In the genomic region with DNA sequence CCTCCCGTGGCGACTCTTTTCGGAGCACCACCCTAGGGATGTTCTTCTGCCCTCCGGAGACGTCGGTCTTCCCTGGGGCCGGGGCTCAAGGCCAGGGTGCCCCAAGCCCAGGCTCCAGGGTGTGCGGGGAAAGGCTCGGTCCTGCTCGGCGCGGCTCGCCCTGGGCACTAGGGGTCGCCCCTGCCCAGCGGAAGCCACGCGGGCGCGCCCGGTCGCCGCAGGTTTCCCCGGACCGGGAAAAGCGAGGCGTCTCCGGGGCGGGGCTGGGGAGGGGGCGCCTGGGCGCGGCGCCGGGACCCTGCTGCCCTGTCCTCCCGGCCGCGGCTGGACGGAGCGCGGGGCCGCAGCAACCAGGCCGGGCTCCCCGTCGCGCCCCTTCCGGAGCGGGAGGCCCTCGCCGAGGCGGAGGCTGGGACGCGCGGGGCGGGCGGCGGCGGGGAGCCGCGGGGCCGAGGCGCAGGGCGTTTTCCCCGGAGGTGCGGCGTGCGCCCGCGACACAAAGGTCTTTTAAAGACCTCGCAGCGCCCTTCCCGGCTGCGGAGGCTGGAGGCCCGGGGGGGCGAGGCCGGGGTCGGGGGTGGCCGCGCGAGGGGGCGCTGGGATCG, we compare ENCODE assay signal across 8 cellular contexts.
DNase-seq lines count a peak whose midpoint lies in the region; ATAC-seq and TF ChIP-seq lines count a peak whose summit lies in the region.

No MANE protein-coding gene starts in this region.

- H3K9me3 ChIP-seq in mucosa of rectum (ENCODE audit: control insufficient read depth in 2 of 2, low read length in 2 of 2), result no peaks in the 10 kb centered on the region

- H3K27me3 ChIP-seq in mucosa of rectum (ENCODE audit: control insufficient read depth in 2 of 2, insufficient read depth in 2 of 2, low read length in 2 of 2), result peaks cover 3 to 5% of the 10 kb centered on the region in 2 donors

- peak; percentile 48 for DNase-seq in AG10803 (ENCODE audit: low read depth)
- peak; percentile 63 for DNase-seq in GM19238 (ENCODE audit: insufficient read length, low spot score)
- peak; percentile 37 for DNase-seq in NOMO-1 treated with DMSO at 0.1 percent for 48 hours (lab: John Stamatoyannopoulos, UW; ENCODE audit: unreplicated experiment)
- peak; percentile 76 for DNase-seq in activated CD8-positive, alpha-beta memory T cell treated with anti-CD3 and anti-CD28 coated beads, Interleukin-2, amount 50 U/mL, for 4 hours
- peak; percentile 63 to 75 for DNase-seq in erythroblast (lab: John Stamatoyannopoulos, UW)
- peak; percentile 31 to 41 for DNase-seq in stimulated activated CD8-positive, alpha-beta memory T cell treated with anti-CD3 and anti-CD28 coated beads, Interleukin-4, amount 100 ng/mL, for 4 hours (ENCODE audit: low read depth in 2 of 2, low spot score in 1 of 2)

- H3K4me3 ChIP-seq in AG10803 (ENCODE audit: low read length) (peak overlapping the region; percentile 67), mucosa of rectum (ENCODE audit: low read length in 2 of 2) (peak overlapping the region; percentile 52 to 56)

- peak; percentile 71 for ATAC-seq in HG03439 (IDR thresholded peaks at IDR 0.05; ENCODE audit: unreplicated experiment)

- TF ChIP-seq POLR2A in erythroblast (IDR thresholded peaks at IDR 0.05; ENCODE audit: low read length), result no peak

- peak; percentile 56 for TF ChIP-seq CTCF in AG10803 (conservative IDR thresholded peaks at IDR 0.05; ENCODE audit: low read length)

- H3K4me1 ChIP-seq in mucosa of rectum (ENCODE audit: control insufficient read depth in 2 of 2, insufficient read depth in 2 of 2, low read length in 2 of 2), result peaks cover 6 to 8% of the 10 kb centered on the region in 2 donors

- H3K27ac ChIP-seq in mucosa of rectum (ENCODE audit: low read depth in 2 of 2, low read length in 2 of 2), result peak overlapping the region in 1 of 2 donors; percentile 23

- H3K9ac ChIP-seq in mucosa of rectum (ENCODE audit: low read depth in 1 of 2, low read length in 2 of 2), result peak overlapping the region; percentile 34 to 55

- no peaks in the 10 kb centered on the region for H3K36me3 ChIP-seq in mucosa of rectum (ENCODE audit: control insufficient read depth in 2 of 2, insufficient read depth in 2 of 2, low read length in 2 of 2)
